In the genomic region with DNA sequence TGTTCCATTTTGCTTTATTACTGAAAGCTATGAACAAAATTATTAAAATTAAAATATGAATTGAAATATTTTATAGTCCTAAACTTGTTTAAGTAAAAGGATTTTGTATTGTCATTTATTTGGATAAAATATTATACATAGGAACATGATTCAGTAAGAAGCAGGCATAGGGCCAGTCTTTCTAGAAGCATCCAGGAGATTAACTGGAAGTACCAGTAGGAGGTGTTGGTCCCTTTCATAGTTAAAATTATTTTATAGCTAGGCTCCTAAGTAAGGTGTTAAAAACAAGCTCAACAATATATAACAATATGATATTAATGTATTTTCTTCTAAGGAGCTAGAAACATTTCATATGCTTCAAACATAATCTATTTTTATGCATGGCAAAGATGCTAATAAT, we compare ENCODE assay signal across 22 cellular contexts. TPM values are rescaled to one million over a fixed set of nuclear protein-coding genes. Genes with fewer than 3 reads are reported as not detected.
DNase-seq lines count a peak whose midpoint lies in the region; ATAC-seq, FAIRE-seq and TF ChIP-seq lines count a peak whose summit lies in the region.
"Had no signal": no experiment of that assay in that cellular context is flagged by ENCODE, and none has a peak within 500 bp of the region (broad histone marks: within the 10 kb centered on the region; RNA-seq: fewer than 3 reads in every experiment).

No MANE protein-coding gene starts in this region.

- H3K27ac Mint-ChIP-seq in endodermal cell (no peak overlapping the region), neural progenitor cell (no peak overlapping the region), WTC11 (no peak overlapping the region)
- H3K27ac Mint-ChIP-seq: activated CD4-positive, alpha-beta memory T cell treated with anti-CD3 and anti-CD28 coated beads, Interleukin-2, amount 10 ng/mL, durations not matched to agents 7 days and 5 days had no signal

- POLR2A ChIA-PET in WTC11 (lab: Charles Lee): no interaction called here

- H3K4me1 Mint-ChIP-seq in endodermal cell (peaks cover 6% of the 10 kb centered on the region), neural progenitor cell (peaks cover 13% of the 10 kb centered on the region), WTC11 (peaks cover 42% of the 10 kb centered on the region)
- H3K4me1 Mint-ChIP-seq: activated CD4-positive, alpha-beta memory T cell treated with anti-CD3 and anti-CD28 coated beads, Interleukin-2, amount 10 ng/mL, durations not matched to agents 7 days and 5 days had no signal

- DNase-seq in OCI-M1 (lab: John Stamatoyannopoulos, UW) (peak; percentile 11), endodermal cell (no peak), neural progenitor cell (ENCODE audit: low spot score) (no peak), tibial nerve (ENCODE audit: low spot score in 2 of 2) (no peak), frontal cortex (ENCODE audit: low spot score in 2 of 2) (no peak), WTC11 (ENCODE audit: low spot score) (no peak)
- DNase-seq: activated CD4-positive, alpha-beta memory T cell treated with anti-CD3 and anti-CD28 coated beads, Interleukin-2, amount 10 ng/mL, durations not matched to agents 7 days and 5 days; activated CD4-positive, CD25-positive, alpha-beta regulatory T cell; activated naive CD4-positive, alpha-beta T cell treated with Interleukin-2 at 50 U/mL for 16 hours; amygdala; DND-41; effector CD8-positive, alpha-beta T cell; H9; islet precursor cell; NCI-H1105; NK-92 treated with Interleukin-12 subunit alpha and Interleukin-12 subunit beta, amount 100 ng/mL, for 24 hours; nucleus accumbens; retina; RPMI8226; T-helper 9 cell; thyroid gland had no signal

- no peak overlapping the region for H3K9ac ChIP-seq in endodermal cell (ENCODE audit: extremely low read depth, low read length, poor library complexity, severe bottlenecking)
- no peak overlapping the region for H3K9ac ChIP-seq in neural progenitor cell

- CTCF ChIA-PET in WTC11 (lab: Charles Lee): interaction anchor here (1.2 kb wide), 1 partner anchor 187 kb away, joined by 4 read pairs; no protein-coding TSS in a partner anchor

- H3F3A ChIP-seq in neural progenitor cell (ENCODE audit: low read depth): peaks cover 10% of the 10 kb centered on the region

- H3K36me3 ChIP-seq in endodermal cell (ENCODE audit: control insufficient read depth, insufficient read depth, low read length): no peaks in the 10 kb centered on the region
- H3K36me3 ChIP-seq in neural progenitor cell: no peaks in the 10 kb centered on the region
- H3K36me3 ChIP-seq in tibial nerve: no peaks in the 10 kb centered on the region
- H3K36me3 ChIP-seq: thyroid gland had no signal

- peaks cover 100% of the 10 kb centered on the region for H3K79me2 ChIP-seq in neural progenitor cell (ENCODE audit: low read depth)

- no peak for TF ChIP-seq EP300 in tibial nerve (IDR thresholded peaks at IDR 0.05)

- no peaks in the 10 kb centered on the region for H3K27me3 ChIP-seq in endodermal cell (ENCODE audit: control insufficient read depth, insufficient read depth, low read length, poor library complexity, severe bottlenecking)
- no peaks in the 10 kb centered on the region for H3K27me3 ChIP-seq in neural progenitor cell
- H3K27me3 ChIP-seq in tibial nerve: no peaks in the 10 kb centered on the region
- H3K27me3 ChIP-seq: thyroid gland had no signal

- H3K36me3 Mint-ChIP-seq in endodermal cell (ENCODE audit: low read depth): no peaks in the 10 kb centered on the region
- H3K36me3 Mint-ChIP-seq in neural progenitor cell: peaks cover 10% of the 10 kb centered on the region
- H3K36me3 Mint-ChIP-seq in WTC11: no peaks in the 10 kb centered on the region

- peak; percentile 10 for TF ChIP-seq CTCF in endodermal cell (conservative IDR thresholded peaks at IDR 0.05)
- TF ChIP-seq CTCF in neural progenitor cell (IDR thresholded peaks at IDR 0.05): no peak
- no peak for TF ChIP-seq CTCF in tibial nerve (IDR thresholded peaks at IDR 0.05)
- no peak for TF ChIP-seq CTCF in WTC11 (IDR thresholded peaks at IDR 0.05)

- H3K27ac ChIP-seq in endodermal cell (ENCODE audit: low read depth, low read length): no peak overlapping the region
- H3K27ac ChIP-seq in neural progenitor cell: no peak overlapping the region
- H3K27ac ChIP-seq in tibial nerve: peak overlapping the region in 3 of 4 donors; percentile 5 to 77 (median 69)

- no peaks in the 10 kb centered on the region for H3K4me1 ChIP-seq in endodermal cell (ENCODE audit: control insufficient read depth, insufficient read depth, low read length)
- peaks cover 58% of the 10 kb centered on the region for H3K4me1 ChIP-seq in neural progenitor cell
- H3K4me1 ChIP-seq in tibial nerve: peaks cover 0 to 53% (median 11%) of the 10 kb centered on the region in 4 donors
- H3K4me1 ChIP-seq: thyroid gland had no signal

- H4K20me1 ChIP-seq in neural progenitor cell (ENCODE audit: low read depth): peaks cover 6% of the 10 kb centered on the region

- no peak for FAIRE-seq in frontal cortex (lab: Jason Lieb, UNC)

- no peak for TF ChIP-seq POLR2A in tibial nerve (IDR thresholded peaks at IDR 0.05)

- H3K4me2 ChIP-seq in neural progenitor cell: peak overlapping the region; percentile 7

- no peak overlapping the region for H2AFZ ChIP-seq in neural progenitor cell (replicated peaks)

- no peak overlapping the region for H3K4me3 Mint-ChIP-seq in endodermal cell
- H3K4me3 Mint-ChIP-seq in neural progenitor cell: no peak overlapping the region
- H3K4me3 Mint-ChIP-seq in WTC11: no peak overlapping the region
- H3K4me3 Mint-ChIP-seq: activated CD4-positive, alpha-beta memory T cell treated with anti-CD3 and anti-CD28 coated beads, Interleukin-2, amount 10 ng/mL, durations not matched to agents 7 days and 5 days; H9 had no signal

- H3K9me3 ChIP-seq in endodermal cell (ENCODE audit: control insufficient read depth, low read length) (no peaks in the 10 kb centered on the region), neural progenitor cell (ENCODE audit: low read depth) (no peaks in the 10 kb centered on the region), tibial nerve (no peaks in the 10 kb centered on the region)
- H3K9me3 ChIP-seq: thyroid gland had no signal

- H3K27me3 Mint-ChIP-seq in endodermal cell (ENCODE audit: insufficient read depth) (no peaks in the 10 kb centered on the region), neural progenitor cell (ENCODE audit: insufficient read depth, low read depth) (no peaks in the 10 kb centered on the region), WTC11 (ENCODE audit: low read depth) (no peaks in the 10 kb centered on the region)
- H3K27me3 Mint-ChIP-seq: activated CD4-positive, alpha-beta memory T cell treated with anti-CD3 and anti-CD28 coated beads, Interleukin-2, amount 10 ng/mL, durations not matched to agents 7 days and 5 days had no signal

- no peak for ATAC-seq in WTC11
- ATAC-seq in HG02885 (IDR thresholded peaks at IDR 0.05; ENCODE audit: poor library complexity, unreplicated experiment): no peak

- no peak overlapping the region for H3K4me3 ChIP-seq in endodermal cell (ENCODE audit: low read length)
- no peak overlapping the region for H3K4me3 ChIP-seq in neural progenitor cell
- H3K4me3 ChIP-seq in tibial nerve: no peak overlapping the region
- H3K4me3 ChIP-seq: thyroid gland had no signal

- H3K9me3 Mint-ChIP-seq in endodermal cell (no peaks in the 10 kb centered on the region), neural progenitor cell (no peaks in the 10 kb centered on the region), WTC11 (no peaks in the 10 kb centered on the region)
- H3K9me3 Mint-ChIP-seq: activated CD4-positive, alpha-beta memory T cell treated with anti-CD3 and anti-CD28 coated beads, Interleukin-2, amount 10 ng/mL, durations not matched to agents 7 days and 5 days; H9 had no signal

TF ChIP-seq in WTC11, 78 proteins besides CTCF, POLR2A, EP300 and RAD21 (continues in another document):
- TF ChIP-seq, protein P1, sequence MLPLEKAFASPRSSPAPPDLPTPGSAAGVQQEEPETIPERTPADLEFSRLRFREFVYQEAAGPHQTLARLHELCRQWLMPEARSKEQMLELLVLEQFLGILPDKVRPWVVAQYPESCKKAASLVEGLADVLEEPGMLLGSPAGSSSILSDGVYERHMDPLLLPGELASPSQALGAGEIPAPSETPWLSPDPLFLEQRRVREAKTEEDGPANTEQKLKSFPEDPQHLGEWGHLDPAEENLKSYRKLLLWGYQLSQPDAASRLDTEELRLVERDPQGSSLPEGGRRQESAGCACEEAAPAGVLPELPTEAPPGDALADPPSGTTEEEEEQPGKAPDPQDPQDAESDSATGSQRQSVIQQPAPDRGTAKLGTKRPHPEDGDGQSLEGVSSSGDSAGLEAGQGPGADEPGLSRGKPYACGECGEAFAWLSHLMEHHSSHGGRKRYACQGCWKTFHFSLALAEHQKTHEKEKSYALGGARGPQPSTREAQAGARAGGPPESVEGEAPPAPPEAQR (CRISPR knock-in tag; IDR thresholded peaks at IDR 0.05): no peak
- TF ChIP-seq, protein P2, sequence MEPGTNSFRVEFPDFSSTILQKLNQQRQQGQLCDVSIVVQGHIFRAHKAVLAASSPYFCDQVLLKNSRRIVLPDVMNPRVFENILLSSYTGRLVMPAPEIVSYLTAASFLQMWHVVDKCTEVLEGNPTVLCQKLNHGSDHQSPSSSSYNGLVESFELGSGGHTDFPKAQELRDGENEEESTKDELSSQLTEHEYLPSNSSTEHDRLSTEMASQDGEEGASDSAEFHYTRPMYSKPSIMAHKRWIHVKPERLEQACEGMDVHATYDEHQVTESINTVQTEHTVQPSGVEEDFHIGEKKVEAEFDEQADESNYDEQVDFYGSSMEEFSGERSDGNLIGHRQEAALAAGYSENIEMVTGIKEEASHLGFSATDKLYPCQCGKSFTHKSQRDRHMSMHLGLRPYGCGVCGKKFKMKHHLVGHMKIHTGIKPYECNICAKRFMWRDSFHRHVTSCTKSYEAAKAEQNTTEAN (CRISPR knock-in tag; IDR thresholded peaks at IDR 0.05): no peak
- TF ChIP-seq, protein P3, sequence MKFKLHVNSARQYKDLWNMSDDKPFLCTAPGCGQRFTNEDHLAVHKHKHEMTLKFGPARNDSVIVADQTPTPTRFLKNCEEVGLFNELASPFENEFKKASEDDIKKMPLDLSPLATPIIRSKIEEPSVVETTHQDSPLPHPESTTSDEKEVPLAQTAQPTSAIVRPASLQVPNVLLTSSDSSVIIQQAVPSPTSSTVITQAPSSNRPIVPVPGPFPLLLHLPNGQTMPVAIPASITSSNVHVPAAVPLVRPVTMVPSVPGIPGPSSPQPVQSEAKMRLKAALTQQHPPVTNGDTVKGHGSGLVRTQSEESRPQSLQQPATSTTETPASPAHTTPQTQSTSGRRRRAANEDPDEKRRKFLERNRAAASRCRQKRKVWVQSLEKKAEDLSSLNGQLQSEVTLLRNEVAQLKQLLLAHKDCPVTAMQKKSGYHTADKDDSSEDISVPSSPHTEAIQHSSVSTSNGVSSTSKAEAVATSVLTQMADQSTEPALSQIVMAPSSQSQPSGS (CRISPR knock-in tag; IDR thresholded peaks at IDR 0.05; ENCODE audit: borderline replicate concordance, low read depth): no peak
- no peak for TF ChIP-seq JUN (CRISPR knock-in tag; IDR thresholded peaks at IDR 0.05)
- no peak for TF ChIP-seq NR1H2 (CRISPR knock-in tag; IDR thresholded peaks at IDR 0.05)

RNA-seq across cellular contexts. Expression of a gene that starts 43.7 kb away (rescaled TPM):
- total RNA-seq in endodermal cell (10 to 100 TPM; 18.6 to 20.5 TPM), neural progenitor cell (ENCODE audit: low replicate concordance) (27.7 and 41.1 TPM in 2 replicates), tibial nerve (10 to 100 TPM; 12.3 to 17.7 (median 14.2) TPM), frontal cortex (1.2 TPM), WTC11 (2021) (19.4 to 23.8 TPM (median 23.1 TPM) in 3 replicates)
- 28.1 TPM for polyA plus RNA-seq in endodermal cell (2013, experiment 1 of 2)
- polyA plus RNA-seq in endodermal cell (2013, experiment 2 of 2): 27.9 TPM
- total RNA-seq: activated CD4-positive, alpha-beta memory T cell treated with anti-CD3 and anti-CD28 coated beads, Interleukin-2, amount 10 ng/mL, durations not matched to agents 7 days and 5 days had no signal

Comparison
In these comparisons a context has a peak if more than half of its experiments do, and no peak if none do; other contexts are left out.
1. H3K27ac ChIP-seq: peak in tibial nerve (3 of 4); none in endodermal cell (single experiment) and neural progenitor cell (single experiment).